In the genomic region with DNA sequence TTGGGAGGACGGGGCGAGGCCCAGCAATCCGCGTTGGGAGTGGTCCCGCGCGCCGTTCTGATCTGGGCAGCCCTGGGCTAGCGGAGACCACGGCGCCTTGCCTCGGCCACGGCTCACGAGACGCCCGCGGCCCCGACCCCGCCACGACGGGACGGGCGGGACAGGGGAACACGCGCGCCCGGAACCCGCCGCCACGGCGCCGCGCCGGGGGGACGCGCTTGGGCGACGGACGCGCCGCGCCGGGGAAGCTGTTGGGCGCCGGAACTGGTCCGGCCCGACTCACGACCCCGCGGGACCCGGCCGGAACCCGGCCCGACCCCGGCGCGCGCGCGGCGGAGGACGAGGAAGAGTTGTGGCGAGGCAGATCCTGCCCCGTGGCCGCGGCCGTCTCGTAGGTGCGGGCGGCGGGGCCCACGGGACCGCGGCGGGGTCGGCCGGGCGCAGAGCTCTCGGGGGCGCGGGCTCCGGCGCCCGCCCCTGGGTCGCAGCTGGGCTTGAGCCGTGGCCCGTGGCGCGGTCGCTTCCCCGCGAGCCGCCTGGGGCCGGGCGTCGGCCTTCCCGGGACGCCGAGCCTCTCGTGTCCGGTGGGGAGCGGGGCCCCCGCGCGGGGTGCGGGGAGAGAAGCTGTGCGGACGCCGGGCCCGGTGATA, we compare ENCODE assay signal across 8 cellular contexts. TPM values are rescaled to one million over a fixed set of nuclear protein-coding genes. Genes with fewer than 3 reads are reported as not detected.
A peak's percentile ranks its signal among the peaks of the same experiment; 100 is the strongest.
DNase-seq lines count a peak whose midpoint lies in the region; ATAC-seq and TF ChIP-seq lines count a peak whose summit lies in the region.

Gene ACSF3 (plus strand): TSS at position 251 of the 650 bp plus-strand sequence. CDS start 6,830 bp downstream, outside the sequence.

- H3K36me3 Mint-ChIP-seq in CD4-positive, alpha-beta memory T cell = peaks cover 6 to 15% of the 10 kb centered on the region in 2 donors
- H3K36me3 Mint-ChIP-seq in activated CD8-positive, alpha-beta memory T cell treated with anti-CD3 and anti-CD28 coated beads, Interleukin-2, amount 10 ng/mL, durations not matched to agents 7 days and 5 days = peaks cover 8% of the 10 kb centered on the region
- peaks cover 5% of the 10 kb centered on the region for H3K36me3 Mint-ChIP-seq in endodermal cell (ENCODE audit: low read depth)

- peaks cover 49% of the 10 kb centered on the region for H3K4me1 ChIP-seq in CD4-positive, alpha-beta memory T cell (ENCODE audit: insufficient read depth, low read length)
- H3K4me1 ChIP-seq in endodermal cell (ENCODE audit: control insufficient read depth, insufficient read depth, low read length) = peaks cover 7% of the 10 kb centered on the region
- peaks cover 15% of the 10 kb centered on the region for H3K4me1 ChIP-seq in mesodermal cell (ENCODE audit: control insufficient read depth, insufficient read depth, low read length, poor library complexity, severe bottlenecking)

- intact Hi-C loops in CD4-positive, alpha-beta memory T cell (cut with micrococcal nuclease) = loop anchor here (1.0 kb wide), 1 partner anchor 22 kb away; no protein-coding TSS in a partner anchor

- H3K9ac ChIP-seq in endodermal cell (ENCODE audit: extremely low read depth, low read length, poor library complexity, severe bottlenecking) = peak within 1 kb of the TSS; percentile 57

- TF ChIP-seq CTCF in endodermal cell (conservative IDR thresholded peaks at IDR 0.05) = no peak

- H3K27me3 ChIP-seq in CD4-positive, alpha-beta memory T cell (ENCODE audit: insufficient read depth, low read length) = no peaks in the 10 kb centered on the region
- H3K27me3 ChIP-seq in endodermal cell (ENCODE audit: control insufficient read depth, insufficient read depth, low read length, poor library complexity, severe bottlenecking) = peaks cover 42% of the 10 kb centered on the region

- peak; percentile 52 for ATAC-seq in GM21360 (IDR thresholded peaks at IDR 0.05; ENCODE audit: unreplicated experiment)
- peak; percentile 51 for ATAC-seq in activated CD8-positive, alpha-beta memory T cell treated with anti-CD3 and anti-CD28 coated beads, Interleukin-2, amount 10 ng/mL, durations not matched to agents 7 days and 5 days

- H3K27ac Mint-ChIP-seq in CD4-positive, alpha-beta memory T cell = peak within 1 kb of the TSS; percentile 90 to 99 (median 97)
- H3K27ac Mint-ChIP-seq in activated CD8-positive, alpha-beta memory T cell treated with anti-CD3 and anti-CD28 coated beads, Interleukin-2, amount 10 ng/mL, durations not matched to agents 7 days and 5 days = peak within 1 kb of the TSS; percentile 99
- H3K27ac Mint-ChIP-seq in endodermal cell = peak within 1 kb of the TSS; percentile 80

- CTCF ChIA-PET in CD4-positive, alpha-beta memory T cell (lab: Charles Lee; ENCODE audit: partially characterized antibody) = interaction anchor here (0.8 to 1.2 kb wide), 2 partner anchors 21 to 122 kb away, joined by 3 read pairs; no protein-coding TSS in a partner anchor
- CTCF ChIA-PET in activated CD8-positive, alpha-beta memory T cell treated with anti-CD3 and anti-CD28 coated beads, Interleukin-2, amount 10 ng/mL, durations not matched to agents 7 days and 5 days (lab: Charles Lee) = interaction anchor here (0.6 to 1.7 kb wide), 4 partner anchors 9 to 352 kb away, joined by 3 to 4 read pairs (median 4); no protein-coding TSS in a partner anchor

- H3K27me3 Mint-ChIP-seq in CD4-positive, alpha-beta memory T cell = peaks cover 5 to 10% of the 10 kb centered on the region in 2 donors
- peaks cover 15% of the 10 kb centered on the region for H3K27me3 Mint-ChIP-seq in activated CD8-positive, alpha-beta memory T cell treated with anti-CD3 and anti-CD28 coated beads, Interleukin-2, amount 10 ng/mL, durations not matched to agents 7 days and 5 days
- H3K27me3 Mint-ChIP-seq in endodermal cell (ENCODE audit: insufficient read depth) = peaks cover 31% of the 10 kb centered on the region

- H3K4me3 ChIP-seq in CD4-positive, alpha-beta memory T cell (ENCODE audit: low read length in 2 of 2) = peak within 1 kb of the TSS; percentile 69 to 84
- H3K4me3 ChIP-seq in endodermal cell (ENCODE audit: low read length) (peak within 1 kb of the TSS; percentile 87), mesodermal cell (ENCODE audit: extremely low read depth, insufficient read depth, low read length, poor library complexity, severe bottlenecking) (peak within 1 kb of the TSS; percentile 82)

- POLR2A ChIA-PET in CD4-positive, alpha-beta memory T cell (lab: Charles Lee; ENCODE audit: partially characterized antibody) = interaction anchor here (0.8 to 8.5 kb wide), 19 partner anchors 9 to 326 kb away, joined by 3 to 107 read pairs (median 4); partner anchors contain the start of gene ZNF778

- peak within 1 kb of the TSS; percentile 51 for H3K27ac ChIP-seq in CD4-positive, alpha-beta memory T cell (ENCODE audit: low read depth, low read length)
- H3K27ac ChIP-seq in endodermal cell (ENCODE audit: low read depth, low read length) (no peak within 1 kb of the TSS), mesodermal cell (ENCODE audit: low read depth, low read length, severe bottlenecking) (no peak within 1 kb of the TSS)

- no peaks in the 10 kb centered on the region for H3K9me3 Mint-ChIP-seq in CD4-positive, alpha-beta memory T cell
- no peaks in the 10 kb centered on the region for H3K9me3 Mint-ChIP-seq in activated CD8-positive, alpha-beta memory T cell treated with anti-CD3 and anti-CD28 coated beads, Interleukin-2, amount 10 ng/mL, durations not matched to agents 7 days and 5 days (ENCODE audit: low read depth)
- no peaks in the 10 kb centered on the region for H3K9me3 Mint-ChIP-seq in endodermal cell

- H3K4me3 Mint-ChIP-seq in CD4-positive, alpha-beta memory T cell = peak within 1 kb of the TSS; percentile 94 to 99 (median 97)
- peak within 1 kb of the TSS; percentile 93 for H3K4me3 Mint-ChIP-seq in activated CD8-positive, alpha-beta memory T cell treated with anti-CD3 and anti-CD28 coated beads, Interleukin-2, amount 10 ng/mL, durations not matched to agents 7 days and 5 days
- H3K4me3 Mint-ChIP-seq in endodermal cell = peak within 1 kb of the TSS; percentile 82

- DNase-seq in CD4-positive, alpha-beta memory T cell = peak; percentile 59 to 72 (median 63)
- DNase-seq in NCI-H2227 treated with DMSO at 0.1 percent for 48 hours (lab: John Stamatoyannopoulos, UW) (peak; percentile 1), endodermal cell (peak; percentile 70), middle frontal gyrus (ENCODE audit: extremely low spot score, low spot score) (no peak)
- peak; percentile 73 for DNase-seq in activated CD8-positive, alpha-beta memory T cell treated with anti-CD3 and anti-CD28 coated beads, Interleukin-2, amount 10 ng/mL, durations not matched to agents 7 days and 5 days
- DNase-seq in stimulated activated CD8-positive, alpha-beta memory T cell treated with anti-CD3 and anti-CD28 coated beads, Interleukin-15, amount 100 ng/mL, for 1 hour (ENCODE audit: low read depth) = peak; percentile 19

- peaks cover 38 to 58% (median 49%) of the 10 kb centered on the region in 4 donors for H3K4me1 Mint-ChIP-seq in CD4-positive, alpha-beta memory T cell
- peaks cover 49% of the 10 kb centered on the region for H3K4me1 Mint-ChIP-seq in activated CD8-positive, alpha-beta memory T cell treated with anti-CD3 and anti-CD28 coated beads, Interleukin-2, amount 10 ng/mL, durations not matched to agents 7 days and 5 days
- peaks cover 31% of the 10 kb centered on the region for H3K4me1 Mint-ChIP-seq in endodermal cell

- H3K36me3 ChIP-seq in CD4-positive, alpha-beta memory T cell (ENCODE audit: insufficient read depth, low read length) = peaks cover 3% of the 10 kb centered on the region
- H3K36me3 ChIP-seq in endodermal cell (ENCODE audit: control insufficient read depth, insufficient read depth, low read length) (peaks cover under 1% of the 10 kb centered on the region), mesodermal cell (ENCODE audit: control insufficient read depth, insufficient read depth, low read length) (peaks cover 10% of the 10 kb centered on the region)

- H3K9me3 ChIP-seq in CD4-positive, alpha-beta memory T cell (ENCODE audit: control insufficient read depth in 1 of 2, low read length in 2 of 2) = no peaks in the 10 kb centered on the region
- no peaks in the 10 kb centered on the region for H3K9me3 ChIP-seq in endodermal cell (ENCODE audit: control insufficient read depth, low read length)
- H3K9me3 ChIP-seq in mesodermal cell (ENCODE audit: control insufficient read depth, low read length) = no peaks in the 10 kb centered on the region

- 1% methylated on average over 36 to 110 of the region's 110 CpGs for whole genome bisulfite sequencing in endodermal cell (ENCODE audit: insufficient coverage in 1 of 2, insufficient read length in 1 of 2), 2 experiments
- WGBS in mesodermal cell (ENCODE audit: insufficient coverage in 2 of 2), 2 experiments = 0 to 1% methylated on average over 28 to 89 of the region's 110 CpGs

RNA-seq across cellular contexts. Expression of gene ACSF3, which starts in this region (rescaled TPM):
- 10 to 100 TPM; 65.3 to 71.2 TPM for total RNA-seq in CD4-positive, alpha-beta memory T cell
- 10 to 100 TPM; 30.4 to 34.6 TPM for polyA plus RNA-seq in CD4-positive, alpha-beta memory T cell
- total RNA-seq in activated CD8-positive, alpha-beta memory T cell treated with anti-CD3 and anti-CD28 coated beads, Interleukin-2, amount 10 ng/mL, durations not matched to agents 7 days and 5 days = 10 to 100 TPM; 43.6 to 56.7 TPM
- 10 to 100 TPM; 34.8 to 35.5 TPM for total RNA-seq in endodermal cell
- 16.8 TPM for polyA plus RNA-seq in endodermal cell (2013, experiment 1 of 2)
- polyA plus RNA-seq in endodermal cell (2013, experiment 2 of 2) = 16.0 TPM
- polyA plus RNA-seq in mesodermal cell (2013, experiment 1 of 2) = 14.9 TPM
- polyA plus RNA-seq in mesodermal cell (2013, experiment 2 of 2) = 14.9 TPM
